In the genomic region with DNA sequence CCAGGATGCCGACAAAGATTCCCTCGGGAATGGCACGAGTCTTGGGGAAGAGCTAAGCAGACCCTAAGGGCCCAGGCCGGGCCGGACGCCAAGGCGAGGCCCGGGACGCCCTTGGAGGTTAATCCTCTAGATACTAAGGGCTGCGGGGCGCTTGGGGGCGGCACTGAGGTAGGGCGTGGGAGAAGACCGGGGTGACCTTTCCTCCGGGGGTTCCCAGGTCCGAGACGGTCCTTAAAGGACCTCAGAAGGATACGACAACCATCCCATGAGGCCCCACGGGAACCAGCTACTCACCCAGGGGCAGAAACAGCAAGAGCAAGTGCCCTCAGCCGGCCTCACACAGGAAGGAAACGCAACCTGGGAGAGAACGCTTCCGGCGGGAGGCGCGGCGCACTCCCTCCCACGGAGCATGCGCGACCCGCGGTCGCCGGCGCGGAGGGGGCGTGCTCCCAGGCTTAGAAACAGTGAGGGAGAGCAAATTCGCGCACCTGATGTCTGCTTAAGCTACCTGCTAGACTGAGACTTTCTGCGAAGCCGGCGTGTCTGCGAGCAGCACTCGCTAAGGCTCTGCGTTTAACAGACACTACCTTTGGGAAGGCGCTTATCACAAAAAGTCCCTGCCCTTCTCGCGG, we compare ENCODE assay signal across 1 cellular context.
A peak's percentile ranks its signal among the peaks of the same experiment; 100 is the strongest.
TF ChIP-seq lines count a peak whose summit lies in the region.

A gene with protein sequence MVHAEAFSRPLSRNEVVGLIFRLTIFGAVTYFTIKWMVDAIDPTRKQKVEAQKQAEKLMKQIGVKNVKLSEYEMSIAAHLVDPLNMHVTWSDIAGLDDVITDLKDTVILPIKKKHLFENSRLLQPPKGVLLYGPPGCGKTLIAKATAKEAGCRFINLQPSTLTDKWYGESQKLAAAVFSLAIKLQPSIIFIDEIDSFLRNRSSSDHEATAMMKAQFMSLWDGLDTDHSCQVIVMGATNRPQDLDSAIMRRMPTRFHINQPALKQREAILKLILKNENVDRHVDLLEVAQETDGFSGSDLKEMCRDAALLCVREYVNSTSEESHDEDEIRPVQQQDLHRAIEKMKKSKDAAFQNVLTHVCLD (minus strand): TSS at position 354 of the 632 bp plus-strand sequence. CDS start 3,627 bp downstream, outside the sequence.

TF ChIP-seq in HepG2, 621 proteins besides CTCF, POLR2A, EP300 and RAD21 (continued from another document and continues in another):
- TF ChIP-seq, protein P1, sequence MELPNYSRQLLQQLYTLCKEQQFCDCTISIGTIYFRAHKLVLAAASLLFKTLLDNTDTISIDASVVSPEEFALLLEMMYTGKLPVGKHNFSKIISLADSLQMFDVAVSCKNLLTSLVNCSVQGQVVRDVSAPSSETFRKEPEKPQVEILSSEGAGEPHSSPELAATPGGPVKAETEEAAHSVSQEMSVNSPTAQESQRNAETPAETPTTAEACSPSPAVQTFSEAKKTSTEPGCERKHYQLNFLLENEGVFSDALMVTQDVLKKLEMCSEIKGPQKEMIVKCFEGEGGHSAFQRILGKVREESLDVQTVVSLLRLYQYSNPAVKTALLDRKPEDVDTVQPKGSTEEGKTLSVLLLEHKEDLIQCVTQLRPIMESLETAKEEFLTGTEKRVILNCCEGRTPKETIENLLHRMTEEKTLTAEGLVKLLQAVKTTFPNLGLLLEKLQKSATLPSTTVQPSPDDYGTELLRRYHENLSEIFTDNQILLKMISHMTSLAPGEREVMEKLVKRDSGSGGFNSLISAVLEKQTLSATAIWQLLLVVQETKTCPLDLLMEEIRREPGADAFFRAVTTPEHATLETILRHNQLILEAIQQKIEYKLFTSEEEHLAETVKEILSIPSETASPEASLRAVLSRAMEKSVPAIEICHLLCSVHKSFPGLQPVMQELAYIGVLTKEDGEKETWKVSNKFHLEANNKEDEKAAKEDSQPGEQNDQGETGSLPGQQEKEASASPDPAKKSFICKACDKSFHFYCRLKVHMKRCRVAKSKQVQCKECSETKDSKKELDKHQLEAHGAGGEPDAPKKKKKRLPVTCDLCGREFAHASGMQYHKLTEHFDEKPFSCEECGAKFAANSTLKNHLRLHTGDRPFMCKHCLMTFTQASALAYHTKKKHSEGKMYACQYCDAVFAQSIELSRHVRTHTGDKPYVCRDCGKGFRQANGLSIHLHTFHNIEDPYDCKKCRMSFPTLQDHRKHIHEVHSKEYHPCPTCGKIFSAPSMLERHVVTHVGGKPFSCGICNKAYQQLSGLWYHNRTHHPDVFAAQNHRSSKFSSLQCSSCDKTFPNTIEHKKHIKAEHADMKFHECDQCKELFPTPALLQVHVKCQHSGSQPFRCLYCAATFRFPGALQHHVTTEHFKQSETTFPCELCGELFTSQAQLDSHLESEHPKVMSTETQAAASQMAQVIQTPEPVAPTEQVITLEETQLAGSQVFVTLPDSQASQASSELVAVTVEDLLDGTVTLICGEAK (IDR thresholded peaks at IDR 0.05) = no peak; the same call in 1 of the 2 replicates
- TF ChIP-seq, protein P1 (CRISPR knock-in tag; IDR thresholded peaks at IDR 0.05) = 0 out of 2 replicates have a peak, but pooled peaks have one; percentile 38
- TF ChIP-seq NR2C2 (CRISPR knock-in tag; IDR thresholded peaks at IDR 0.05; ENCODE audit: borderline replicate concordance) = peak; percentile 99
- peak; percentile 41 for TF ChIP-seq MED8 (CRISPR knock-in tag; IDR thresholded peaks at IDR 0.05; ENCODE audit: insufficient replicate concordance)
- TF ChIP-seq ZNF446 (CRISPR knock-in tag; IDR thresholded peaks at IDR 0.05) = no peak; the same call in 1 of the 2 replicates
- TF ChIP-seq ZNF329 (CRISPR knock-in tag; IDR thresholded peaks at IDR 0.05; ENCODE audit: low read depth) = no peak
- no peak for TF ChIP-seq ZSCAN30 (CRISPR knock-in tag; IDR thresholded peaks at IDR 0.05)
- TF ChIP-seq NFIB (CRISPR knock-in tag; IDR thresholded peaks at IDR 0.05; ENCODE audit: borderline replicate concordance) = no peak
- TF ChIP-seq KAT2B (IDR thresholded peaks at IDR 0.05; ENCODE audit: borderline replicate concordance, low read depth, low read length) = no peak
- TF ChIP-seq KDM5B (CRISPR knock-in tag; IDR thresholded peaks at IDR 0.05; ENCODE audit: borderline replicate concordance) = peak; percentile 81; the same call in 1 of the 2 replicates
- 0 out of 2 replicates have a peak, but pooled peaks have one; percentile 40 for TF ChIP-seq KDM3A (CRISPR knock-in tag; IDR thresholded peaks at IDR 0.05; ENCODE audit: low read depth)
- no peak for TF ChIP-seq ZSCAN22 (CRISPR knock-in tag; IDR thresholded peaks at IDR 0.05)
- TF ChIP-seq, protein P2, sequence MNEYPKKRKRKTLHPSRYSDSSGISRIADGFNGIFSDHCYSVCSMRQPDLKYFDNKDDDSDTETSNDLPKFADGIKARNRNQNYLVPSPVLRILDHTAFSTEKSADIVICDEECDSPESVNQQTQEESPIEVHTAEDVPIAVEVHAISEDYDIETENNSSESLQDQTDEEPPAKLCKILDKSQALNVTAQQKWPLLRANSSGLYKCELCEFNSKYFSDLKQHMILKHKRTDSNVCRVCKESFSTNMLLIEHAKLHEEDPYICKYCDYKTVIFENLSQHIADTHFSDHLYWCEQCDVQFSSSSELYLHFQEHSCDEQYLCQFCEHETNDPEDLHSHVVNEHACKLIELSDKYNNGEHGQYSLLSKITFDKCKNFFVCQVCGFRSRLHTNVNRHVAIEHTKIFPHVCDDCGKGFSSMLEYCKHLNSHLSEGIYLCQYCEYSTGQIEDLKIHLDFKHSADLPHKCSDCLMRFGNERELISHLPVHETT (CRISPR knock-in tag; conservative IDR thresholded peaks at IDR 0.05) = no peak
- no peak for TF ChIP-seq SIX1 (CRISPR knock-in tag; IDR thresholded peaks at IDR 0.05; ENCODE audit: borderline replicate concordance)
- TF ChIP-seq SMARCE1 (IDR thresholded peaks at IDR 0.05; ENCODE audit: borderline replicate concordance) = no peak
- no peak; the same call in 1 of the 2 replicates for TF ChIP-seq ZNF317 (CRISPR knock-in tag; IDR thresholded peaks at IDR 0.05)
- no peak for TF ChIP-seq THYN1 (CRISPR knock-in tag; IDR thresholded peaks at IDR 0.05; ENCODE audit: borderline replicate concordance, low read depth)
- TF ChIP-seq GFI1 (CRISPR knock-in tag; IDR thresholded peaks at IDR 0.05; ENCODE audit: borderline replicate concordance) = peak; percentile 59; the same call in 1 of the 2 replicates
- no peak; the same call in 1 of the 2 replicates for TF ChIP-seq NCOA2 (CRISPR knock-in tag; IDR thresholded peaks at IDR 0.05)
- TF ChIP-seq FOXJ3 (CRISPR knock-in tag; IDR thresholded peaks at IDR 0.05; ENCODE audit: borderline replicate concordance) = peak; percentile 38; the same call in 1 of the 2 replicates
- no peak for TF ChIP-seq PRMT3 (CRISPR knock-in tag; IDR thresholded peaks at IDR 0.05; ENCODE audit: borderline replicate concordance, low read depth)
- TF ChIP-seq CREB1 (IDR thresholded peaks at IDR 0.05) = no peak
- no peak for TF ChIP-seq CREB1 (CRISPR knock-in tag; IDR thresholded peaks at IDR 0.05)
- no peak for TF ChIP-seq ARHGAP35 (CRISPR knock-in tag; IDR thresholded peaks at IDR 0.05; ENCODE audit: borderline replicate concordance)
- no peak for TF ChIP-seq SAFB2 (CRISPR knock-in tag; IDR thresholded peaks at IDR 0.05; ENCODE audit: borderline replicate concordance, low read depth)
- 0 out of 2 replicates have a peak, but pooled peaks have one; percentile 5 for TF ChIP-seq ATAD3A (CRISPR knock-in tag; IDR thresholded peaks at IDR 0.05)
- no peak for TF ChIP-seq RAD51 (IDR thresholded peaks at IDR 0.05; ENCODE audit: borderline replicate concordance)
- peak; percentile 90 for TF ChIP-seq THAP11 (CRISPR knock-in tag; IDR thresholded peaks at IDR 0.05)
- TF ChIP-seq ZFP90 (CRISPR knock-in tag; IDR thresholded peaks at IDR 0.05; ENCODE audit: borderline replicate concordance) = peak; percentile 65; the same call in 1 of the 2 replicates
- TF ChIP-seq, protein P3, sequence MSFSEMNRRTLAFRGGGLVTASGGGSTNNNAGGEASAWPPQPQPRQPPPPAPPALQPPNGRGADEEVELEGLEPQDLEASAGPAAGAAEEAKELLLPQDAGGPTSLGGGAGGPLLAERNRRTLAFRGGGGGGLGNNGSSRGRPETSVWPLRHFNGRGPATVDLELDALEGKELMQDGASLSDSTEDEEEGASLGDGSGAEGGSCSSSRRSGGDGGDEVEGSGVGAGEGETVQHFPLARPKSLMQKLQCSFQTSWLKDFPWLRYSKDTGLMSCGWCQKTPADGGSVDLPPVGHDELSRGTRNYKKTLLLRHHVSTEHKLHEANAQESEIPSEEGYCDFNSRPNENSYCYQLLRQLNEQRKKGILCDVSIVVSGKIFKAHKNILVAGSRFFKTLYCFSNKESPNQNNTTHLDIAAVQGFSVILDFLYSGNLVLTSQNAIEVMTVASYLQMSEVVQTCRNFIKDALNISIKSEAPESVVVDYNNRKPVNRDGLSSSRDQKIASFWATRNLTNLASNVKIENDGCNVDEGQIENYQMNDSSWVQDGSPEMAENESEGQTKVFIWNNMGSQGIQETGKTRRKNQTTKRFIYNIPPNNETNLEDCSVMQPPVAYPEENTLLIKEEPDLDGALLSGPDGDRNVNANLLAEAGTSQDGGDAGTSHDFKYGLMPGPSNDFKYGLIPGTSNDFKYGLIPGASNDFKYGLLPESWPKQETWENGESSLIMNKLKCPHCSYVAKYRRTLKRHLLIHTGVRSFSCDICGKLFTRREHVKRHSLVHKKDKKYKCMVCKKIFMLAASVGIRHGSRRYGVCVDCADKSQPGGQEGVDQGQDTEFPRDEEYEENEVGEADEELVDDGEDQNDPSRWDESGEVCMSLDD (CRISPR knock-in tag; IDR thresholded peaks at IDR 0.05; ENCODE audit: borderline replicate concordance) = peak; percentile 65; the same call in 1 of the 2 replicates
- TF ChIP-seq KDM2A (CRISPR knock-in tag; IDR thresholded peaks at IDR 0.05; ENCODE audit: borderline replicate concordance, low read depth) = peak; percentile 63; the same call in 1 of the 2 replicates
- TF ChIP-seq ZNF816 (CRISPR knock-in tag; IDR thresholded peaks at IDR 0.05; ENCODE audit: borderline replicate concordance) = peak; percentile 64; the same call in 1 of the 2 replicates
- TF ChIP-seq ZZZ3 (CRISPR knock-in tag; IDR thresholded peaks at IDR 0.05; ENCODE audit: borderline replicate concordance) = peak; percentile 59; the same call in 1 of the 2 replicates
- TF ChIP-seq, protein P4, sequence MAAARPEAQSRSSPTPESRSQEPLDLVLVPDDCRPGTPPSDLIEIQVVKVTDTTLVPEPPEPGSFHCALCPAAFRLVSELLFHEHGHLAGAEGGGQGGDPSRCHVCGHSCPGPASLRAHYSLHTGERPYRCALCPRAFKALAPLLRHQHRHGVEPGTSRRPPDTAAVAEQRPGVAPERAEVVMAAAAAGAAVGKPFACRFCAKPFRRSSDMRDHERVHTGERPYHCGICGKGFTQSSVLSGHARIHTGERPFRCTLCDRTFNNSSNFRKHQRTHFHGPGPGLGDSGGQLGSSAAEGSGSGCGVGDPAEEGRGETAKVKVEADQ (CRISPR knock-in tag; IDR thresholded peaks at IDR 0.05; ENCODE audit: borderline replicate concordance) = 0 out of 2 replicates have a peak, but pooled peaks have one; percentile 44
- TF ChIP-seq ZNF333 (CRISPR knock-in tag; IDR thresholded peaks at IDR 0.05; ENCODE audit: borderline replicate concordance) = no peak; the same call in 1 of the 2 replicates
- peak; percentile 83 for TF ChIP-seq SAP130 (CRISPR knock-in tag; IDR thresholded peaks at IDR 0.05; ENCODE audit: low read depth)
- peak; percentile 36; the same call in 1 of the 2 replicates for TF ChIP-seq ZNF274 (CRISPR knock-in tag; IDR thresholded peaks at IDR 0.05)
- no peak for TF ChIP-seq DNMT1 (CRISPR knock-in tag; IDR thresholded peaks at IDR 0.05)
- TF ChIP-seq ZNF879 (CRISPR knock-in tag; IDR thresholded peaks at IDR 0.05) = 0 out of 2 replicates have a peak, but pooled peaks have one; percentile 20
- TF ChIP-seq PLRG1 (conservative IDR thresholded peaks at IDR 0.05) = no peak
- TF ChIP-seq HNRNPUL1 (IDR thresholded peaks at IDR 0.05; ENCODE audit: low read depth, low read length) = no peak
- TF ChIP-seq ERF (CRISPR knock-in tag; IDR thresholded peaks at IDR 0.05) = no peak; the same call in 1 of the 2 replicates
- no peak for TF ChIP-seq ZNF737 (CRISPR knock-in tag; IDR thresholded peaks at IDR 0.05; ENCODE audit: borderline replicate concordance)
- TF ChIP-seq NCOR1 (IDR thresholded peaks at IDR 0.05; ENCODE audit: borderline replicate concordance, low read length) = no peak
- TF ChIP-seq JUND (CRISPR knock-in tag; IDR thresholded peaks at IDR 0.05) = peak; percentile 52; the same call in 1 of the 2 replicates
- no peak for TF ChIP-seq CENPX (CRISPR knock-in tag; IDR thresholded peaks at IDR 0.05)
- peak; percentile 77; the same call in 1 of the 2 replicates for TF ChIP-seq MEIS2 (CRISPR knock-in tag; IDR thresholded peaks at IDR 0.05)
- TF ChIP-seq, protein P5, sequence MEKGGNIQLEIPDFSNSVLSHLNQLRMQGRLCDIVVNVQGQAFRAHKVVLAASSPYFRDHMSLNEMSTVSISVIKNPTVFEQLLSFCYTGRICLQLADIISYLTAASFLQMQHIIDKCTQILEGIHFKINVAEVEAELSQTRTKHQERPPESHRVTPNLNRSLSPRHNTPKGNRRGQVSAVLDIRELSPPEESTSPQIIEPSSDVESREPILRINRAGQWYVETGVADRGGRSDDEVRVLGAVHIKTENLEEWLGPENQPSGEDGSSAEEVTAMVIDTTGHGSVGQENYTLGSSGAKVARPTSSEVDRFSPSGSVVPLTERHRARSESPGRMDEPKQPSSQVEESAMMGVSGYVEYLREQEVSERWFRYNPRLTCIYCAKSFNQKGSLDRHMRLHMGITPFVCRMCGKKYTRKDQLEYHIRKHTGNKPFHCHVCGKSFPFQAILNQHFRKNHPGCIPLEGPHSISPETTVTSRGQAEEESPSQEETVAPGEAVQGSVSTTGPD (CRISPR knock-in tag; IDR thresholded peaks at IDR 0.05) = 0 out of 2 replicates have a peak, but pooled peaks have one; percentile 59
- no peak for TF ChIP-seq MED13 (CRISPR knock-in tag; IDR thresholded peaks at IDR 0.05)
- TF ChIP-seq RFX5 (IDR thresholded peaks at IDR 0.05; ENCODE audit: low read depth, low read length) = no peak
